ENCODE assay signal across 20 cellular contexts in the genomic region with DNA sequence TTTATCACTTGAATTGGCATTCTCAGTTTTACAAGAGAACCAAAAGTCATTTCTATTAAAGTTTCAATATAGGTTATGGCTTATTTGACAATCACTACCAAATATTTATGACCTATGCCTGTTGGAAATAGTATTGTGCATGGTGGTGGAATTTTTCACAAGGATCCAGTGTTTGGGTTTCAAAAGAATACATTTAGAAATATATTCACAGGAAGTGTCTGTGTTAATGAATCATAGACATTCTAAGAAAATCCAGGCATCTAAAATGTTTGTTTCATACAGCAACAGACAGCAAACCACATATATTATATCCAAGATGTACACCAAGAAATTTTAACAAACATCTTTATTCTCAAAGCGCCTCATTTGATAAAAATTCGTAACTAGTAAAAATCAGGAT.
"Had no signal": no experiment of that assay in that cellular context is flagged by ENCODE, and none has a peak within 500 bp of the region (broad histone marks: within the 10 kb centered on the region; RNA-seq: fewer than 3 reads in every experiment).

No MANE protein-coding gene starts in this region.

- H3K36me3 Mint-ChIP-seq: stimulated activated memory B cell treated with anti-CD40 and anti-IgM and Interleukin-4, amounts not matched to agents 10 μg/mL and 1 μg/mL and 100 μg/mL, for 72 hours had no signal

- H3K27me3 ChIP-seq: tibial nerve, vagina had no signal

- H3K27me3 Mint-ChIP-seq: dendritic cell treated with granulocyte-macrophage colony-stimulating factor and Interleukin-4, amounts not matched to agents 40 ng/mL and 50 ng/mL, for 4 days; effector memory CD8-positive, alpha-beta T cell; naive thymus-derived CD4-positive, alpha-beta T cell; stimulated activated memory B cell treated with anti-CD40 and anti-IgM and Interleukin-4, amounts not matched to agents 10 μg/mL and 1 μg/mL and 100 μg/mL, for 72 hours had no signal

- H3K9me3 Mint-ChIP-seq: activated naive CD4-positive, alpha-beta T cell treated with anti-CD3 and anti-CD28 coated beads, Interleukin-2, amount 50 U/mL, for 72 hours; activated T-cell treated with anti-CD3 and anti-CD28 coated beads, Interleukin-2, amount 50 U/mL, for 4 hours; dendritic cell treated with granulocyte-macrophage colony-stimulating factor and Interleukin-4, amounts not matched to agents 40 ng/mL and 50 ng/mL, for 4 days; effector memory CD8-positive, alpha-beta T cell; naive thymus-derived CD4-positive, alpha-beta T cell; stimulated activated memory B cell treated with anti-CD40 and anti-IgM and Interleukin-4, amounts not matched to agents 10 μg/mL and 1 μg/mL and 100 μg/mL, for 72 hours had no signal

- H3K4me3 Mint-ChIP-seq: activated T-cell treated with anti-CD3 and anti-CD28 coated beads, Interleukin-2, amount 50 U/mL, for 4 hours; effector memory CD8-positive, alpha-beta T cell; stimulated activated memory B cell treated with anti-CD40 and anti-IgM and Interleukin-4, amounts not matched to agents 10 μg/mL and 1 μg/mL and 100 μg/mL, for 72 hours had no signal

- DNase-seq: activated gamma-delta T cell; activated T-cell treated with anti-CD3 and anti-CD28 coated beads, Interleukin-2, amount 50 U/mL, for 4 hours; anterior cingulate cortex; effector memory CD8-positive, alpha-beta T cell; mammary epithelial cell; mucosa of descending colon; naive thymus-derived CD4-positive, alpha-beta T cell; nucleus accumbens; posterior cingulate gyrus; retina; stimulated activated CD4-positive, alpha-beta T cell treated with anti-CD3 and anti-CD28 coated beads, Interleukin-2, amount 100 ng/mL, for 48 hours; T-helper 1 cell; T1000 had no signal

- H3K36me3 ChIP-seq: tibial nerve, vagina had no signal

- H3K4me3 ChIP-seq: mucosa of descending colon, tibial nerve, vagina had no signal

- ATAC-seq: activated CD4-positive, CD25-positive, alpha-beta regulatory T cell treated with anti-CD3 and anti-CD28 coated beads, Interleukin-2, amount 50 U/mL, for 24 hours; activated naive CD4-positive, alpha-beta T cell treated with anti-CD3 and anti-CD28 coated beads, Interleukin-2, amount 50 U/mL, for 72 hours; activated T-cell treated with anti-CD3 and anti-CD28 coated beads, Interleukin-2, amount 50 U/mL, for 4 hours; effector memory CD8-positive, alpha-beta T cell; left lobe of liver; mucosa of descending colon; naive thymus-derived CD4-positive, alpha-beta T cell; stimulated activated memory B cell treated with anti-CD40 and anti-IgM and Interleukin-4, amounts not matched to agents 10 μg/mL and 1 μg/mL and 100 μg/mL, for 72 hours had no signal

- H3K9me3 ChIP-seq: mucosa of descending colon, tibial nerve, vagina had no signal

- H3K27ac ChIP-seq: tibial nerve, vagina had no signal

- H3K27ac Mint-ChIP-seq: activated naive CD4-positive, alpha-beta T cell treated with anti-CD3 and anti-CD28 coated beads, Interleukin-2, amount 50 U/mL, for 72 hours; effector memory CD8-positive, alpha-beta T cell; naive thymus-derived CD4-positive, alpha-beta T cell; stimulated activated memory B cell treated with anti-CD40 and anti-IgM and Interleukin-4, amounts not matched to agents 10 μg/mL and 1 μg/mL and 100 μg/mL, for 72 hours had no signal
